8 cellular contexts compared by ENCODE assay signal in the genomic region with DNA sequence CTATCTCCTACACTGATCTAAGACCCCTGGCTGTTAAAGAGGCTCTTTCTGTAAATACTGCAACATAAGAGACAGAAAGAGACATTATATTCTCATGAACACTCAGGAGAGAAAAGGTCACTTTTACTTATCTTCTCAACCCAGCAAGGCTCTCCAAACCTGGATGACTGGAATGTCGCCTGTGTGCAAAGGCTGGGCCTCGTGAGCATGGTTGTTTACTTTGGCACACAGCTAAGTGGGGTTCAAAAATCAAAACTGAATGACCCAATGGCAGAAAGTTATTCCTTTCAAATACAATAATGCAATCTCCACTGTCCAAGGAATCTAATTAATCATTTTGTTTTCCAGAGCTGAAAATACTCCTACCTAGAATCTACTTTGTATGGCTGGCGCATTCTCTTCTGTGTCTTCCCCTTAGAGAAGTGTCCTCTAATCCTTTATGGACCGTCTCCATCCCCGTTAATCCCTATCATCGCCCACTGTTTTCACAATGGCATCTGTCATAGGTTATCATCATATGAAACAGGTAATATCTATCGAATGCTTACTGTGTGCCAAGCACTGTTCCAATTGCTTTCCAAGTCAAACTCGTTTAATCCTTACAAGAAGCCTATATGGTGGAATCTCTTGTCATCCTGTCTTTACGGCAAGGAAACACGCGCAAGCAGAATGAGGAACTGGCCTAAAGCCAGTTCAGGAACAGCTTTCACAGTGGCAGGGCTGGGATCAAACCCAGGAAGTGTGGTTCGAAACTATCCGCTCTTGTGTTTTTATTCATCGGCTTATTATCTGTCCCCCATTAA. TPM values are rescaled to one million over a fixed set of nuclear protein-coding genes. Genes with fewer than 3 reads are reported as not detected.
A peak's percentile ranks its signal among the peaks of the same experiment; 100 is the strongest.
DNase-seq lines count a peak whose midpoint lies in the region; ATAC-seq and TF ChIP-seq lines count a peak whose summit lies in the region.

No MANE protein-coding gene starts in this region.

- peaks cover 35% of the 10 kb centered on the region for H3K79me2 ChIP-seq in mammary epithelial cell (ENCODE audit: insufficient read depth, low read length)

- H3K27ac Mint-ChIP-seq in CD14-positive monocyte (peak overlapping the region; percentile 8 to 97 (median 69)), naive B cell (peak overlapping the region in 4 of 6 donors; percentile 22 to 96 (median 56))

- H3K9me3 ChIP-seq in mammary epithelial cell (replicated peaks; ENCODE audit: insufficient read depth, low read length), result no peaks in the 10 kb centered on the region

- H3K4me3 Mint-ChIP-seq in CD14-positive monocyte (peak overlapping the region; percentile 89 to 98), naive B cell (peak overlapping the region; percentile 95 to 100 (median 99))

- BruUV-seq in mammary epithelial cell (replicated peaks; lab: Mats Ljungman, UMichigan), result no TSS peak

- H3K9ac ChIP-seq in mammary epithelial cell (ENCODE audit: insufficient read depth, low read length), result no peak overlapping the region

- no peaks in the 10 kb centered on the region for H4K20me1 ChIP-seq in mammary epithelial cell (ENCODE audit: insufficient read depth, low read length)

- no peaks in the 10 kb centered on the region for H3K9me3 Mint-ChIP-seq in CD14-positive monocyte
- no peaks in the 10 kb centered on the region for H3K9me3 Mint-ChIP-seq in naive B cell

- peaks cover 47% of the 10 kb centered on the region for H3K4me1 Mint-ChIP-seq in CD14-positive monocyte
- peaks cover 47 to 60% (median 57%) of the 10 kb centered on the region in 3 donors for H3K4me1 Mint-ChIP-seq in naive B cell

- peaks cover 17% of the 10 kb centered on the region for H3K4me1 ChIP-seq in mammary epithelial cell (ENCODE audit: insufficient read depth, low read length)

- H3K27me3 Mint-ChIP-seq in CD14-positive monocyte (ENCODE audit: low read depth in 3 of 3) (peaks cover 0 to 1% (median 0%) of the 10 kb centered on the region in 3 donors), naive B cell (no peaks in the 10 kb centered on the region)

- H3K27me3 ChIP-seq in mammary epithelial cell (ENCODE audit: insufficient read depth, low read length), result no peaks in the 10 kb centered on the region

- dilution Hi-C loops in mammary epithelial cell (cut with HindIII; ENCODE audit: low sequenced_read_pairs), result loop anchor here (5.0 kb wide), 1 partner anchor 37 kb away; no protein-coding TSS in a partner anchor

- peak overlapping the region; percentile 80 for H3K4me2 ChIP-seq in mammary epithelial cell (ENCODE audit: insufficient read depth, low read depth, low read length)

- peak overlapping the region; percentile 92 for H2AFZ ChIP-seq in mammary epithelial cell (ENCODE audit: low read depth, low read length)

- peak overlapping the region in 2 of 3 experiments; percentile 82 to 86 for H3K4me3 ChIP-seq in mammary epithelial cell (replicated peaks in 1 of 3; ENCODE audit: insufficient read depth in 1 of 3, low read depth in 2 of 3, low read length in 3 of 3)

- WGBS in mammary epithelial cell (ENCODE audit: low coverage, missing lambda C conversion rate), result 62% methylated on average over 14 of the region's 14 CpGs

- intact Hi-C loops in CD14-positive monocyte (cut with micrococcal nuclease), result loop anchor here in 1 of 2 donors (2.0 to 10.0 kb wide), 2 partner anchors 107 to 575 kb away; partner anchors contain the start of gene TRAP1
- intact Hi-C loops in mammary epithelial cell (cut with micrococcal nuclease), result no loop called here

- no peak overlapping the region for H3K27ac ChIP-seq in mammary epithelial cell (ENCODE audit: insufficient read depth, low read depth, low read length)

- H3K36me3 ChIP-seq in mammary epithelial cell (ENCODE audit: insufficient read depth, low read length), result peaks cover 4% of the 10 kb centered on the region

- TF ChIP-seq CTCF in CD14-positive monocyte (IDR thresholded peaks at IDR 0.05) (no peak), mammary epithelial cell (conservative IDR thresholded peaks at IDR 0.05 in 1 of 2, IDR thresholded peaks at IDR 0.05 in 1 of 2; ENCODE audit: extremely low read depth in 1 of 2, insufficient read depth in 1 of 2, low read depth in 1 of 2, low read length in 2 of 2) (no peak)

- in situ Hi-C loops in mammary epithelial cell (cut with MboI; ENCODE audit: low sequenced_read_pairs in 2 of 2), result no loop called here

- CTCF ChIA-PET in mammary epithelial cell (lab: Charles Lee; ENCODE audit: low non-redundant PET), result no interaction called here

- DNase-seq in CD14-positive monocyte (ENCODE audit: low spot score), result no peak
- peak; percentile 1 to 21 for DNase-seq in Kasumi-1 (lab: John Stamatoyannopoulos, UW)
- DNase-seq in mammary epithelial cell, result no peak
- DNase-seq in naive B cell, result no peak
- no peak for DNase-seq in GOT3 (lab: John Stamatoyannopoulos, UW)
- no peak for DNase-seq in LoVo (ENCODE audit: low spot score)
- no peak for DNase-seq in NCI-H1105 (lab: John Stamatoyannopoulos, UW)

- no peak for ATAC-seq in naive B cell (ENCODE audit: low read depth in 2 of 2)
- ATAC-seq in GM21717 (IDR thresholded peaks at IDR 0.05; ENCODE audit: unreplicated experiment), result no peak

- H3K36me3 Mint-ChIP-seq in CD14-positive monocyte (peaks cover 18 to 38% of the 10 kb centered on the region in 2 donors), naive B cell (peaks cover 0 to 11% of the 10 kb centered on the region in 2 donors)

RNA-seq across cellular contexts. Expression of gene SLX4, which starts 1.3 kb away (rescaled TPM):
- polyA plus RNA-seq in CD14-positive monocyte (under 1 TPM; 0.12 to 0.71 TPM), mammary epithelial cell (1.2 TPM), naive B cell (ENCODE audit: low read depth in 6 of 6) (1 to 10 TPM in 1 of 6 donors, under 1 TPM in 5; 0.29 to 1.6 (median 0.74) TPM)
- total RNA-seq in mammary epithelial cell, result 1 to 10 TPM; 6.2 to 8.7 TPM
- polyA minus RNA-seq in mammary epithelial cell, result 4.3 TPM

RNA-seq across cellular contexts. Expression of gene NLRC3, which starts 32.9 kb away (rescaled TPM):
- polyA plus RNA-seq in CD14-positive monocyte (under 1 TPM; 0.03 to 0.06 TPM), mammary epithelial cell (not detected), naive B cell (ENCODE audit: low read depth in 6 of 6) (10 to 100 TPM in 4 of 6 donors, 1 to 10 TPM in 2; 7.9 to 20.8 (median 11.2) TPM)
- under 1 TPM; under 0.01 to 0.05 TPM for total RNA-seq in mammary epithelial cell
- not detected for polyA minus RNA-seq in mammary epithelial cell

RNA-seq across cellular contexts. Expression of gene DNASE1, which starts 44.4 kb away (rescaled TPM):
- 1 to 10 TPM in 1 of 2 donors, not detected in 1; 1.5 TPM for polyA plus RNA-seq in CD14-positive monocyte
- total RNA-seq in mammary epithelial cell, result 10 to 100 TPM; 11.1 to 13.8 TPM
- 4.0 TPM for polyA plus RNA-seq in mammary epithelial cell
- not detected for polyA minus RNA-seq in mammary epithelial cell
- 10 to 100 TPM in 1 of 6 donors, 1 to 10 TPM in 4, not detected in 1; 2.5 to 24.4 (median 3.8) TPM for polyA plus RNA-seq in naive B cell (ENCODE audit: low read depth in 6 of 6)

Comparison
In these comparisons a context has a peak if more than half of its experiments do, and no peak if none do; other contexts are left out.
1. DNase-seq: peak in Kasumi-1 (2 of 2); none in CD14-positive monocyte (single experiment), mammary epithelial cell (single experiment), naive B cell (single experiment), GOT3 (single experiment), LoVo (single experiment) and NCI-H1105 (single experiment).